Comparison of ENCODE assay signal across 14 cellular contexts in the genomic region with DNA sequence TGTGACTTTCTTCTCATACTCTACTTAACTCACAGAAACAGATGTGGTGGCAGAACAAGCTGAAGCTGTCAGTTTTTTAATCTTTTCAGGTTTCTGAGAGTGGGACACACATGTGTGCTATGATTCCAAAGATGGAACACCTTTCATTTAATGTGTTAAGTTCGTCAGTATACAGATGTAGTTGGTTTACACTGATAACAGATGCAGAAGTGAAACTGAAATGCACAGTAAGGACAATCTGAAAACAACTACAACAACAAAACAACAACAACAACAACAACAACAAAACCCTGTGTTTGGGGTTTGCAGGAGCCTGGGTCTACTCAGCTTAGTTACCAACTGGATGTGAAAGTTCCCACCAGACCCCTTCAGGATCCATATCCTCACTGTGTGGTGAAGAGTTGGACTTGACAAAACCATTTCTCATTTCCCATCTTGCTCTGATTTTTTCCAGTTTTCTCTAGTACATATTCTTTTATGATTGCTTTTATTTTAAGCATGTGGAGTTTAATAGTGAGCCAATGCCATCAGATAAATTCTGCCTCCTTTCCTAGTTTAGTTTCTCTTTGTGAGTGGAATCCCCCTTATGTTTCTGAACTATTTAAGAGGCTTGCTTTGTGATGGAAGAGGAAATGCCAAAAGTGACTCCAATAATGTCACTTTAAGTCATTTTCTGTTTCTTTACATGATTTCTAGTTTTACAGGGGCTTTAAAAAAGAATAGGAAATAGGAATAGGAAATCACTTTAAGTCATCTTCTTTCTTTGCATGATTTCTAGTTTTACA. TPM values are rescaled to one million over a fixed set of nuclear protein-coding genes. Genes with fewer than 3 reads are reported as not detected.
DNase-seq lines count a peak whose midpoint lies in the region; ATAC-seq and TF ChIP-seq lines count a peak whose summit lies in the region.
"Had no signal": no experiment of that assay in that cellular context is flagged by ENCODE, and none has a peak within 500 bp of the region (broad histone marks: within the 10 kb centered on the region; RNA-seq: fewer than 3 reads in every experiment).

No MANE protein-coding gene starts in this region.

- H3K36me3 Mint-ChIP-seq in GM23338 (ENCODE audit: low read depth) = peaks cover 9% of the 10 kb centered on the region; the same call in 1 of the 3 replicates
- H3K36me3 Mint-ChIP-seq: CD4-positive, alpha-beta memory T cell had no signal

- TF ChIP-seq POLR2A in spleen (IDR thresholded peaks at IDR 0.05) (no peak), testis (IDR thresholded peaks at IDR 0.05) (no peak)

- no peak for DNase-seq in GM23338 (ENCODE audit: low spot score)
- no peak for DNase-seq in spleen
- no peak for DNase-seq in NCI-H82 treated with DMSO at 0.1 percent for 48 hours (lab: John Stamatoyannopoulos, UW; ENCODE audit: unreplicated experiment)
- DNase-seq in NCI-H1105 (lab: John Stamatoyannopoulos, UW) = no peak
- DNase-seq in testis = no peak
- DNase-seq: activated CD4-positive, CD25-positive, alpha-beta regulatory T cell; CD4-positive, alpha-beta memory T cell; cortex of kidney; HCEC 1CT; mammary epithelial cell; NCI-H2171; substantia nigra had no signal

- H3K27me3 Mint-ChIP-seq in GM23338 (ENCODE audit: insufficient read depth, low read depth, poor library complexity) = no peaks in the 10 kb centered on the region
- H3K27me3 Mint-ChIP-seq: CD4-positive, alpha-beta memory T cell had no signal

- H3K27me3 ChIP-seq in GM23338 (ENCODE audit: insufficient read depth) (no peaks in the 10 kb centered on the region), spleen (replicated peaks in 1 of 7) (no peaks in the 10 kb centered on the region), testis (no peaks in the 10 kb centered on the region)

- H3K4me1 ChIP-seq in GM23338 (ENCODE audit: insufficient read depth) = peaks cover 40% of the 10 kb centered on the region
- peaks cover 0 to 29% (median 8%) of the 10 kb centered on the region in 6 donors for H3K4me1 ChIP-seq in spleen
- H3K4me1 ChIP-seq in testis = no peaks in the 10 kb centered on the region

- no peak overlapping the region for H2AFZ ChIP-seq in GM23338

- H3K4me3 ChIP-seq in GM23338 (no peak overlapping the region), spleen (no peak overlapping the region), testis (no peak overlapping the region)

- no peaks in the 10 kb centered on the region for H3K36me3 ChIP-seq in GM23338 (ENCODE audit: insufficient read depth)
- H3K36me3 ChIP-seq in spleen = no peaks in the 10 kb centered on the region
- no peaks in the 10 kb centered on the region for H3K36me3 ChIP-seq in testis (ENCODE audit: low read depth, missing control alignments)

- peak overlapping the region; percentile 33; the same call in 1 of the 2 replicates for H3K27ac Mint-ChIP-seq in GM23338
- H3K27ac Mint-ChIP-seq: CD4-positive, alpha-beta memory T cell had no signal

- no peak overlapping the region for H3K4me2 ChIP-seq in GM23338

- no peaks in the 10 kb centered on the region for H3F3A ChIP-seq in GM23338 (replicated peaks; ENCODE audit: low read depth)

- no peaks in the 10 kb centered on the region for H3K9me3 ChIP-seq in spleen
- H3K9me3 ChIP-seq in testis = no peaks in the 10 kb centered on the region

- TF ChIP-seq CTCF in GM23338 (conservative IDR thresholded peaks at IDR 0.05; ENCODE audit: low read depth in 2 of 2) (no peak), spleen (IDR thresholded peaks at IDR 0.05 in 8 of 11, conservative IDR thresholded peaks at IDR 0.05 in 3 of 11) (no peak), testis (IDR thresholded peaks at IDR 0.05) (no peak)

- peak; percentile 51 for ATAC-seq in GM18907 (IDR thresholded peaks at IDR 0.05; ENCODE audit: unreplicated experiment)
- no peak for ATAC-seq in GM23338
- peak; percentile 52 for ATAC-seq in HG03469 (IDR thresholded peaks at IDR 0.05; ENCODE audit: unreplicated experiment)

- no peaks in the 10 kb centered on the region for H4K20me1 ChIP-seq in GM23338 (replicated peaks; ENCODE audit: insufficient read depth)

- H3K79me2 ChIP-seq in GM23338 (replicated peaks; ENCODE audit: insufficient read depth) = peaks cover 23% of the 10 kb centered on the region

- H3K4me3 Mint-ChIP-seq in GM23338 = no peak overlapping the region
- H3K4me3 Mint-ChIP-seq: CD4-positive, alpha-beta memory T cell had no signal

- 39 to 83% (median 65%) methylated on average over 1 of the region's 1 CpG for WGBS in spleen, 5 donors
- 82 to 89% methylated on average over 1 of the region's 1 CpG for WGBS in testis, 2 donors

- H3K4me1 Mint-ChIP-seq in GM23338 = peaks cover 50% of the 10 kb centered on the region
- H3K4me1 Mint-ChIP-seq: CD4-positive, alpha-beta memory T cell had no signal

- no peaks in the 10 kb centered on the region; the same call in 2 of the 3 replicates for H3K9me3 Mint-ChIP-seq in GM23338

- no peaks in the 10 kb centered on the region for H3K9me2 ChIP-seq in GM23338 (ENCODE audit: insufficient read depth)

- H3K27ac ChIP-seq in GM23338 (ENCODE audit: low read depth) (peak overlapping the region; percentile 51; the same call in 1 of the 2 replicates), spleen (peak overlapping the region in 7 of 8 donors; percentile 3 to 56 (median 39)), testis (no peak overlapping the region)

- intact Hi-C loops in spleen (cut with DNase I; ENCODE audit: low total_unique reads) (no loop called here), testis (cut with DNase I; ENCODE audit: low total_unique reads) (no loop called here)

TF ChIP-seq in GM23338, 12 proteins besides CTCF, POLR2A, EP300 and RAD21 (continues in another document):
- no peak for TF ChIP-seq CREB1 (CRISPR knock-in tag; IDR thresholded peaks at IDR 0.05; ENCODE audit: low read depth)
- no peak for TF ChIP-seq JUNB (IDR thresholded peaks at IDR 0.05; ENCODE audit: unreplicated experiment)
- TF ChIP-seq ZNF331 (CRISPR knock-in tag; IDR thresholded peaks at IDR 0.05; ENCODE audit: low read depth) = no peak
- TF ChIP-seq STAT1 (IDR thresholded peaks at IDR 0.05; ENCODE audit: unreplicated experiment) = no peak
- TF ChIP-seq ZNF114 (CRISPR knock-in tag; IDR thresholded peaks at IDR 0.05) = no peak
- no peak for TF ChIP-seq EZH2 (IDR thresholded peaks at IDR 0.05; ENCODE audit: low read depth, unreplicated experiment)
- no peak for TF ChIP-seq NANOG (IDR thresholded peaks at IDR 0.05; ENCODE audit: borderline replicate concordance)
- TF ChIP-seq ETS1 (IDR thresholded peaks at IDR 0.05) = no peak
- TF ChIP-seq POLR2AphosphoS5 (IDR thresholded peaks at IDR 0.05; ENCODE audit: low read depth) = no peak

RNA-seq across cellular contexts. Expression of gene ARHGAP42, which starts 47.8 kb away (rescaled TPM):
- 32.2 and 35.7 TPM in 2 replicates for total RNA-seq in GM23338 (2014; rRNA removed; shearing (Covaris generic))
- polyA plus RNA-seq in GM23338 (2016; fragmentation: Nextera tagmentation; extraction: Ambion mirVana) (23.5 and 23.7 TPM in 2 replicates), spleen (1 to 10 TPM; 3.5 to 4.3 (median 3.5) TPM), testis (ENCODE audit: insufficient read depth, low read depth, low replicate concordance) (10.4 TPM)
- total RNA-seq in spleen (10 to 100 TPM; 11.5 to 31.0 (median 21.2) TPM), testis (10 to 100 TPM in 1 of 2 donors, 1 to 10 TPM in 1; 9.8 to 12.1 TPM)
- total RNA-seq: CD4-positive, alpha-beta memory T cell had no signal
- polyA plus RNA-seq: CD4-positive, alpha-beta memory T cell had no signal

Comparison
In these comparisons a context has a peak if more than half of its experiments do, and no peak if none do; other contexts are left out.
1. H3K27ac ChIP-seq: peak in GM23338 (single experiment) and spleen (7 of 8); none in testis (0 of 2).